1 cellular context compared by ENCODE assay signal in genomic region chr20:58893355-58894151, GRCh38.
TF ChIP-seq lines count a peak whose summit lies in the region.

No MANE protein-coding gene starts in this region.

TF ChIP-seq in H1, 55 proteins besides CTCF, POLR2A, EP300 and RAD21 (continued from another document):
- no peak for TF ChIP-seq NRF1 (IDR thresholded peaks at IDR 0.05; ENCODE audit: low read depth, low read length)
- no peak for TF ChIP-seq BACH1 (IDR thresholded peaks at IDR 0.05; ENCODE audit: low read length)
- TF ChIP-seq RBBP5 (IDR thresholded peaks at IDR 0.05; ENCODE audit: borderline replicate concordance, low read depth, low read length) = no peak
- TF ChIP-seq SAP30 (IDR thresholded peaks at IDR 0.05; ENCODE audit: insufficient read depth, insufficient replicate concordance, low read length) = no peak
- TF ChIP-seq SIRT6 (IDR thresholded peaks at IDR 0.05; ENCODE audit: low read length) = no peak
- TF ChIP-seq FOSL1 (IDR thresholded peaks at IDR 0.05; ENCODE audit: insufficient read depth, low read depth, low read length) = no peak
- no peak for TF ChIP-seq JUND (IDR thresholded peaks at IDR 0.05; ENCODE audit: low read length)
- no peak for TF ChIP-seq SP1 (IDR thresholded peaks at IDR 0.05; ENCODE audit: low read depth, low read length)
- no peak for TF ChIP-seq TBP (IDR thresholded peaks at IDR 0.05; ENCODE audit: low read depth, low read length)
- no peak for TF ChIP-seq CBX5 (IDR thresholded peaks at IDR 0.05; ENCODE audit: low read depth, low read length)
- TF ChIP-seq, protein P1, sequence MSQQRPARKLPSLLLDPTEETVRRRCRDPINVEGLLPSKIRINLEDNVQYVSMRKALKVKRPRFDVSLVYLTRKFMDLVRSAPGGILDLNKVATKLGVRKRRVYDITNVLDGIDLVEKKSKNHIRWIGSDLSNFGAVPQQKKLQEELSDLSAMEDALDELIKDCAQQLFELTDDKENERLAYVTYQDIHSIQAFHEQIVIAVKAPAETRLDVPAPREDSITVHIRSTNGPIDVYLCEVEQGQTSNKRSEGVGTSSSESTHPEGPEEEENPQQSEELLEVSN (IDR thresholded peaks at IDR 0.05) = no peak
- TF ChIP-seq KDM5A (IDR thresholded peaks at IDR 0.05; ENCODE audit: low read length) = no peak
- TF ChIP-seq, protein P2, sequence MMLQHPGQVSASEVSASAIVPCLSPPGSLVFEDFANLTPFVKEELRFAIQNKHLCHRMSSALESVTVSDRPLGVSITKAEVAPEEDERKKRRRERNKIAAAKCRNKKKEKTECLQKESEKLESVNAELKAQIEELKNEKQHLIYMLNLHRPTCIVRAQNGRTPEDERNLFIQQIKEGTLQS (IDR thresholded peaks at IDR 0.05; ENCODE audit: insufficient read depth, low read depth, low read length) = no peak
- TF ChIP-seq GABPA (IDR thresholded peaks at IDR 0.05; ENCODE audit: borderline replicate concordance, insufficient read depth, low read length) = no peak
